ENCODE assay signal across 8 cellular contexts in genomic region chr2:38666578-38666926, GRCh38. TPM values are rescaled to one million over a fixed set of nuclear protein-coding genes. Genes with fewer than 3 reads are reported as not detected.
A peak's percentile ranks its signal among the peaks of the same experiment; 100 is the strongest.
DNase-seq lines count a peak whose midpoint lies in the region; ATAC-seq lines count a peak whose summit lies in the region.

No MANE protein-coding gene starts in this region.

- H4K20me1 ChIP-seq in BLaER1 treated with 17β-estradiol and CSF1 and Interleukin-3, amounts not matched to agents 10 nM and 100 nM: no peaks in the 10 kb centered on the region

- peak overlapping the region in 9 of 11 experiments; percentile 50 to 77 (median 69); a peak in 18 of 22 replicates for H3K27ac ChIP-seq in BLaER1 treated with 17β-estradiol and CSF1 and Interleukin-3, amounts not matched to agents 10 nM and 100 nM
- peak overlapping the region; percentile 16 for H3K27ac ChIP-seq in epithelial cell of prostate

- peaks cover 0 to 5% of the 10 kb centered on the region in 2 donors for H3K36me3 Mint-ChIP-seq in naive B cell

- H3K4me1 ChIP-seq in BLaER1 treated with 17β-estradiol and CSF1 and Interleukin-3, amounts not matched to agents 10 nM and 100 nM: peaks cover 19 to 30% (median 26%) of the 10 kb centered on the region in 10 experiments

- ATAC-seq in naive B cell (ENCODE audit: low read depth in 2 of 2) (peak; percentile 70 to 76), HG02852 (IDR thresholded peaks at IDR 0.05; ENCODE audit: unreplicated experiment) (no peak), GM21390 (IDR thresholded peaks at IDR 0.05; ENCODE audit: unreplicated experiment) (no peak), GM18519 (IDR thresholded peaks at IDR 0.05; ENCODE audit: low FRiP score, unreplicated experiment) (no peak)

- peak overlapping the region; percentile 83 to 95 (median 88) for H3K4me3 Mint-ChIP-seq in naive B cell

- H3K27me3 Mint-ChIP-seq in naive B cell: no peaks in the 10 kb centered on the region

- peak overlapping the region; percentile 23 to 80 (median 69); a peak in 19 of 22 replicates for H3K9ac ChIP-seq in BLaER1 treated with 17β-estradiol and CSF1 and Interleukin-3, amounts not matched to agents 10 nM and 100 nM

- peak; percentile 34 for DNase-seq in H7
- peak; percentile 23 for DNase-seq in RKO (ENCODE audit: low spot score)
- DNase-seq in epithelial cell of prostate (ENCODE audit: low read depth, low spot score): no peak
- peak; percentile 23 for DNase-seq in naive B cell

- H3K9me3 Mint-ChIP-seq in naive B cell: no peaks in the 10 kb centered on the region

- H3K9me3 ChIP-seq in BLaER1 treated with 17β-estradiol and CSF1 and Interleukin-3, amounts not matched to agents 10 nM and 100 nM (replicated peaks in 1 of 11): no peaks in the 10 kb centered on the region

- peaks cover 18 to 29% (median 26%) of the 10 kb centered on the region in 3 donors for H3K4me1 Mint-ChIP-seq in naive B cell

- peak overlapping the region; percentile 55 to 93 (median 76) for H3K27ac Mint-ChIP-seq in naive B cell

- no peaks in the 10 kb centered on the region for H3K36me3 ChIP-seq in BLaER1 treated with 17β-estradiol and CSF1 and Interleukin-3, amounts not matched to agents 10 nM and 100 nM
- H3K36me3 ChIP-seq in H7 (replicated peaks; ENCODE audit: control insufficient read depth, insufficient read depth, low read length): no peaks in the 10 kb centered on the region

- H3K27me3 ChIP-seq in BLaER1 treated with 17β-estradiol and CSF1 and Interleukin-3, amounts not matched to agents 10 nM and 100 nM: 0 out of 22 replicates have a peak, but pooled peaks cover 0 to 4% (median 0%) of the 10 kb centered on the region in 11 experiments
- no peaks in the 10 kb centered on the region for H3K27me3 ChIP-seq in H7 (ENCODE audit: control insufficient read depth, insufficient read depth, low read length)

- H3K4me2 ChIP-seq in BLaER1 treated with 17β-estradiol and CSF1 and Interleukin-3, amounts not matched to agents 10 nM and 100 nM: peak overlapping the region; percentile 87 to 97 (median 94)

- peak overlapping the region; percentile 54 to 78 (median 68) for H3K4me3 ChIP-seq in BLaER1 treated with 17β-estradiol and CSF1 and Interleukin-3, amounts not matched to agents 10 nM and 100 nM
- peak overlapping the region; percentile 72 for H3K4me3 ChIP-seq in H7 (ENCODE audit: insufficient read depth, low read depth, low read length)

RNA-seq across cellular contexts. Expression of gene GALM, which starts 0.6 kb away (rescaled TPM):
- total RNA-seq in H7 (2014; rRNA removed; shearing (Covaris generic)): 21.8 and 25.9 TPM in 2 replicates
- polyA plus RNA-seq in naive B cell (ENCODE audit: low read depth in 6 of 6): 10 to 100 TPM in 4 of 6 donors, 1 to 10 TPM in 2; 7.4 to 12.1 (median 10.5) TPM

Comparison
In these comparisons a context has a peak if more than half of its experiments do, and no peak if none do; other contexts are left out.
1. ATAC-seq: peak in naive B cell (2 of 2); none in HG02852 (single experiment), GM21390 (single experiment) and GM18519 (single experiment).